13 cellular contexts compared by ENCODE assay signal in genomic region chr14:81529391-81529790, GRCh38. TPM values are rescaled to one million over a fixed set of nuclear protein-coding genes. Genes with fewer than 3 reads are reported as not detected.
A peak's percentile ranks its signal among the peaks of the same experiment; 100 is the strongest.
DNase-seq lines count a peak whose midpoint lies in the region; ATAC-seq and TF ChIP-seq lines count a peak whose summit lies in the region.
"Had no signal": no experiment of that assay in that cellular context is flagged by ENCODE, and none has a peak within 500 bp of the region (broad histone marks: within the 10 kb centered on the region; RNA-seq: fewer than 3 reads in every experiment).

No MANE protein-coding gene starts in this region.

- POLR2A ChIA-PET in MCF 10A (lab: Yijun Ruan, JAX): interaction anchor here (0.6 to 1.4 kb wide), 4 partner anchors 12 to 308 kb away, joined by 3 read pairs; partner anchors contain the start of gene GTF2A1

- no peak for TF ChIP-seq CTCF in MCF 10A (IDR thresholded peaks at IDR 0.05; ENCODE audit: unreplicated experiment)
- TF ChIP-seq CTCF in mammary epithelial cell (conservative IDR thresholded peaks at IDR 0.05 in 1 of 2, IDR thresholded peaks at IDR 0.05 in 1 of 2; ENCODE audit: extremely low read depth in 1 of 2, insufficient read depth in 1 of 2, low read depth in 1 of 2, low read length in 2 of 2): no peak
- no peak for TF ChIP-seq CTCF in SU-DHL-6 (IDR thresholded peaks at IDR 0.05; ENCODE audit: insufficient read depth, low read length, poor library complexity, severe bottlenecking)

- peak overlapping the region; percentile 78 for H3K27ac Mint-ChIP-seq in MCF 10A (ENCODE audit: low read depth, unreplicated experiment)

- peaks cover 36% of the 10 kb centered on the region for H3K4me1 Mint-ChIP-seq in MCF 10A (ENCODE audit: insufficient read depth, unreplicated experiment)

- CTCF ChIA-PET in MCF 10A (lab: Yijun Ruan, JAX) (no interaction called here), mammary epithelial cell (lab: Charles Lee; ENCODE audit: low non-redundant PET) (no interaction called here)

- H3K9me2 ChIP-seq in SU-DHL-6 (replicated peaks; ENCODE audit: insufficient read depth, low read length): no peaks in the 10 kb centered on the region

- H3K9ac ChIP-seq in mammary epithelial cell (ENCODE audit: insufficient read depth, low read length) (no peak overlapping the region), SU-DHL-6 (ENCODE audit: low read length) (no peak overlapping the region)

- H3K9me3 ChIP-seq in mammary epithelial cell (replicated peaks; ENCODE audit: insufficient read depth, low read length): no peaks in the 10 kb centered on the region
- no peaks in the 10 kb centered on the region for H3K9me3 ChIP-seq in SU-DHL-6 (ENCODE audit: insufficient read depth, low read length)
- H3K9me3 ChIP-seq in SJCRH30 (replicated peaks): no peaks in the 10 kb centered on the region
- H3K9me3 ChIP-seq: BE2C, left lung, vagina had no signal

- ATAC-seq in GM18498 (IDR thresholded peaks at IDR 0.05; ENCODE audit: unreplicated experiment): no peak
- ATAC-seq: left lung had no signal

- no TSS peak for BruUV-seq in MCF 10A (replicated peaks; lab: Mats Ljungman, UMichigan)
- no TSS peak for BruUV-seq in mammary epithelial cell (replicated peaks; lab: Mats Ljungman, UMichigan)

- in situ Hi-C loops in mammary epithelial cell (cut with MboI; ENCODE audit: low sequenced_read_pairs in 2 of 2): no loop called here

- H3K27me3 Mint-ChIP-seq in MCF 10A (ENCODE audit: insufficient read depth, unreplicated experiment): no peaks in the 10 kb centered on the region

- peaks cover 28% of the 10 kb centered on the region for H3K36me3 Mint-ChIP-seq in MCF 10A (ENCODE audit: insufficient read depth, unreplicated experiment)

- H3K4me1 ChIP-seq in mammary epithelial cell (ENCODE audit: insufficient read depth, low read length) (peaks cover 6% of the 10 kb centered on the region), SJCRH30 (peaks cover 4% of the 10 kb centered on the region; the same call in 1 of the 2 replicates)
- H3K4me1 ChIP-seq: BE2C had no signal

- 81% methylated on average over 2 of the region's 2 CpGs for WGBS in mammary epithelial cell (ENCODE audit: low coverage, missing lambda C conversion rate)

- H4K20me1 ChIP-seq in mammary epithelial cell (ENCODE audit: insufficient read depth, low read length) (no peaks in the 10 kb centered on the region), SU-DHL-6 (ENCODE audit: low read depth, low read length) (no peaks in the 10 kb centered on the region)

- no peak overlapping the region for H3K4me2 ChIP-seq in mammary epithelial cell (ENCODE audit: insufficient read depth, low read depth, low read length)
- H3K4me2 ChIP-seq in SU-DHL-6 (ENCODE audit: low read depth, low read length, poor library complexity, severe bottlenecking): peak overlapping the region; percentile 3

- no peaks in the 10 kb centered on the region for H3K9me3 Mint-ChIP-seq in MCF 10A (ENCODE audit: unreplicated experiment)

- H2AFZ ChIP-seq in mammary epithelial cell (ENCODE audit: low read depth, low read length) (no peak overlapping the region), SU-DHL-6 (ENCODE audit: low read depth, low read length, severe bottlenecking) (no peak overlapping the region)

- H3K36me3 ChIP-seq in mammary epithelial cell (ENCODE audit: insufficient read depth, low read length) (peaks cover 2% of the 10 kb centered on the region), SU-DHL-6 (ENCODE audit: low read length) (peaks cover 15% of the 10 kb centered on the region; the same call in 1 of the 2 replicates), SJCRH30 (0 out of 2 replicates have a peak, but pooled peaks cover 9% of the 10 kb centered on the region)

- H3K27me3 ChIP-seq in mammary epithelial cell (ENCODE audit: insufficient read depth, low read length): no peaks in the 10 kb centered on the region
- no peaks in the 10 kb centered on the region for H3K27me3 ChIP-seq in SU-DHL-6 (ENCODE audit: low read length)
- H3K27me3 ChIP-seq in SJCRH30: no peaks in the 10 kb centered on the region
- H3K27me3 ChIP-seq: BE2C, left lung, vagina had no signal

- no peak for DNase-seq in MCF 10A (ENCODE audit: unreplicated experiment)
- DNase-seq in mammary epithelial cell: no peak
- DNase-seq in fibroblast of peridontal ligament (ENCODE audit: extremely low read depth): peak; percentile 76
- no peak for DNase-seq in SJCRH30
- no peak for DNase-seq in NCI-H1694 treated with DMSO at 0.1 percent for 48 hours (lab: John Stamatoyannopoulos, UW)
- DNase-seq in central memory CD4-positive, alpha-beta T cell: no peak
- DNase-seq: activated naive CD4-positive, alpha-beta T cell treated with anti-CD3 and anti-CD28 coated beads, Interleukin-2, amount 50 U/mL, for 16 hours; BE2C; GF-D8; left lung had no signal

- H3F3A ChIP-seq in SU-DHL-6 (ENCODE audit: insufficient read depth): no peaks in the 10 kb centered on the region

- dilution Hi-C loops in mammary epithelial cell (cut with HindIII; ENCODE audit: low sequenced_read_pairs): no loop called here

- H3K27ac ChIP-seq in mammary epithelial cell (ENCODE audit: insufficient read depth, low read depth, low read length): no peak overlapping the region
- no peak overlapping the region for H3K27ac ChIP-seq in SU-DHL-6 (ENCODE audit: low read depth, low read length)
- no peak overlapping the region for H3K27ac ChIP-seq in SJCRH30
- H3K27ac ChIP-seq: left lung, vagina had no signal

- H3K79me2 ChIP-seq in mammary epithelial cell (ENCODE audit: insufficient read depth, low read length) (peaks cover 51% of the 10 kb centered on the region), SU-DHL-6 (ENCODE audit: insufficient read depth, low read length) (peaks cover 69% of the 10 kb centered on the region)

- peak overlapping the region; percentile 52 for H3K4me3 Mint-ChIP-seq in MCF 10A (ENCODE audit: unreplicated experiment)

- H3K4me3 ChIP-seq in mammary epithelial cell (replicated peaks in 1 of 3; ENCODE audit: insufficient read depth in 1 of 3, low read depth in 2 of 3, low read length in 3 of 3) (no peak overlapping the region), SU-DHL-6 (ENCODE audit: insufficient read depth, low read length, poor library complexity, severe bottlenecking) (no peak overlapping the region), SJCRH30 (no peak overlapping the region)
- H3K4me3 ChIP-seq: left lung, vagina had no signal

- intact Hi-C loops in MCF 10A (cut with micrococcal nuclease): no loop called here
- intact Hi-C loops in mammary epithelial cell (cut with micrococcal nuclease): no loop called here

RNA-seq across cellular contexts. Expression of gene SEL1L, which starts 4.3 kb away (rescaled TPM):
- total RNA-seq in MCF 10A (2022) (152 and 190 TPM in 2 replicates), mammary epithelial cell (10 to 100 TPM; 64.3 to 85.9 TPM)
- 8.3 TPM for polyA plus RNA-seq in mammary epithelial cell
- polyA minus RNA-seq in mammary epithelial cell: 36.8 TPM
- 26.2 and 26.7 TPM in 2 replicates for total RNA-seq in SJCRH30 (2014; rRNA removed; shearing (Covaris generic))
